In genomic region chr7:150778014-150778737, GRCh38 we compare ENCODE assay signal across 10 cellular contexts. TPM values are rescaled to one million over a fixed set of nuclear protein-coding genes. Genes with fewer than 3 reads are reported as not detected.
"Had no signal": no experiment of that assay in that cellular context is flagged by ENCODE, and none has a peak within 500 bp of the region (broad histone marks: within the 10 kb centered on the region; RNA-seq: fewer than 3 reads in every experiment).

No MANE protein-coding gene starts in this region.

- FAIRE-seq: colon had no signal

- H3K36me3 ChIP-seq: cardiac muscle cell, sigmoid colon had no signal

- H3K4me3 Mint-ChIP-seq: activated B cell treated with CpG ODN at 0.5 μM for 24 hours; activated naive CD4-positive, alpha-beta T cell treated with anti-CD3 and anti-CD28 coated beads for 36 hours; activated T-helper 17 cell treated with anti-CD3 and anti-CD28 coated beads, Interleukin-2, amount 50 U/mL, for 72 hours; natural killer cell treated with Interleukin-12 subunit alpha and Interleukin-12 subunit beta and Interleukin-15 and Interleukin-18, amount 100 ng/mL, for 72 hours; stimulated activated naive B cell treated with anti-CD40 and anti-IgM and Interleukin-4, amounts not matched to agents 10 μg/mL and 1 μg/mL and 100 μg/mL, for 72 hours had no signal

- H3K9me3 ChIP-seq: sigmoid colon had no signal

- H3K27ac ChIP-seq: cardiac muscle cell, psoas muscle, sigmoid colon had no signal

- H3K4me3 ChIP-seq: cardiac muscle cell, psoas muscle, sigmoid colon had no signal

- H3K4me1 Mint-ChIP-seq: activated B cell treated with CpG ODN at 0.5 μM for 24 hours had no signal

- H3K4me1 ChIP-seq: psoas muscle had no signal

- H3K27me3 ChIP-seq: sigmoid colon had no signal

- H3K27ac Mint-ChIP-seq: activated B cell treated with CpG ODN at 0.5 μM for 24 hours; activated naive CD4-positive, alpha-beta T cell treated with anti-CD3 and anti-CD28 coated beads for 36 hours; stimulated activated naive B cell treated with anti-CD40 and anti-IgM and Interleukin-4, amounts not matched to agents 10 μg/mL and 1 μg/mL and 100 μg/mL, for 72 hours had no signal

RNA-seq across cellular contexts. Expression of gene TMEM176B, which starts 22.0 kb away (rescaled TPM):
- total RNA-seq: activated CD8-positive, alpha-beta memory T cell treated with anti-CD3 and anti-CD28 coated beads for 36 hours; activated naive CD4-positive, alpha-beta T cell treated with anti-CD3 and anti-CD28 coated beads for 36 hours; activated T-helper 17 cell treated with anti-CD3 and anti-CD28 coated beads, Interleukin-2, amount 50 U/mL, for 72 hours had no signal

RNA-seq across cellular contexts. Expression of gene TMEM176A, which starts 22.4 kb away (rescaled TPM):
- total RNA-seq: activated B cell treated with CpG ODN at 0.5 μM for 24 hours; activated CD8-positive, alpha-beta memory T cell treated with anti-CD3 and anti-CD28 coated beads for 36 hours; activated naive CD4-positive, alpha-beta T cell treated with anti-CD3 and anti-CD28 coated beads for 36 hours had no signal
